ENCODE assay signal across 12 cellular contexts in the genomic region with DNA sequence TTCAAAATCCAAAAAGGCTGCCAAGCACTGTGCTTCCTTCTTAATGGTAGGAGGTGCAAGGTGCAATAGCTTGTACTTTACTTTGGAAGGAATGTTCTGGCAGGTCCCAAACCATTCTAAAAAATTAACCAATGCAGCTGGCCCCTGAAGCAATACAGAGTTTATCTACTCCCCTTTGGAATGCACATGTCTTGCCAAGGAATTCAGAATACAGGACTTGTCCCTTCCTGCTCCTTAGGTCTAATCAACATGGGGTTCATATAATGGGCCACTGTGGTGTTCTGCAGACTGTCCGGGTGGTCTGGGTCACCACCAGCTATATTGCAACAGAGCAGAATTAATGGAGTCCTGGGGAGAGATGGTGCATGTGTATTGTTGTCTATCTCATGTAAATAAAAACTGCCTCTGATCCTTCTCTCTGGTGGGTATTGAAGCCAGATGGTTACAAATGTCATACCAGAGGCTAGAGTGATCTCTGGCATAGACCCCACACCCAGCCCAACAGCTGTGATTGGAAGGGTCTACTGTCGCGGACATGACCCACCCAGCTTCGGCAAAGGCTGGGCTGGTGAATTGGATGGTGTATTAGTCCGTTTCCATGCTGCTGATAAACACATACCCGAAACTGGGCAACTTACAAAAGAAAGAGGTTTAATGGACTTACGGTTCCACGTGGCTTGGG.
DNase-seq lines count a peak whose midpoint lies in the region; ATAC-seq and TF ChIP-seq lines count a peak whose summit lies in the region.
"Had no signal": no experiment of that assay in that cellular context is flagged by ENCODE, and none has a peak within 500 bp of the region (broad histone marks: within the 10 kb centered on the region; RNA-seq: fewer than 3 reads in every experiment).

No MANE protein-coding gene starts in this region.

- no peak overlapping the region for H2AK5ac ChIP-seq in mesenchymal stem cell (ENCODE audit: low read length, severe bottlenecking)

- ATAC-seq in right lobe of liver = peak; percentile 59 to 89 (median 60)
- ATAC-seq: activated T-cell treated with anti-CD3 and anti-CD28 coated beads, Interleukin-2, amount 50 U/mL, for 72 hours had no signal

- H2BK15ac ChIP-seq in mesenchymal stem cell (ENCODE audit: low read depth, poor library complexity, severe bottlenecking) = no peak overlapping the region

- H2BK12ac ChIP-seq in mesenchymal stem cell (ENCODE audit: low read length in 2 of 2) = no peak overlapping the region

- intact Hi-C loops in right lobe of liver (cut with DNase I) = no loop called here

- DNase-seq in AG08396 (ENCODE audit: low spot score) (peak; percentile 64), RPMI7951 (ENCODE audit: low read depth) (peak; percentile 75), epithelial cell of esophagus (ENCODE audit: low read depth) (peak; percentile 80), right lobe of liver (no peak), GOT3 (lab: John Stamatoyannopoulos, UW) (no peak), mesenchymal stem cell (no peak), NCI-H1092 treated with DMSO at 0.1 percent for 48 hours (lab: John Stamatoyannopoulos, UW) (no peak), occipital lobe (lab: John Stamatoyannopoulos, UW) (no peak)
- DNase-seq: activated T-cell treated with anti-CD3 and anti-CD28 coated beads, Interleukin-2, amount 50 U/mL, for 72 hours; BE2C; stimulated activated CD4-positive, alpha-beta T cell treated with anti-CD3 and anti-CD28 coated beads, Interleukin-15, amount 100 ng/mL, for 24 hours; stimulated activated CD8-positive, alpha-beta memory T cell treated with anti-CD3 and anti-CD28 coated beads, Interleukin-4, amount 100 ng/mL, for 48 hours had no signal

- no peak overlapping the region for H3K4me2 ChIP-seq in mesenchymal stem cell (ENCODE audit: low read length, poor library complexity, severe bottlenecking)

- no peak overlapping the region for H3K18ac ChIP-seq in mesenchymal stem cell (ENCODE audit: low read depth in 1 of 2, low read length in 2 of 2)

- H3K27ac ChIP-seq in right lobe of liver (no peak overlapping the region), mesenchymal stem cell (ENCODE audit: low read length, poor library complexity, severe bottlenecking) (no peak overlapping the region)

- no peak overlapping the region for H3K14ac ChIP-seq in mesenchymal stem cell (ENCODE audit: low read length in 2 of 2)

- H3K4me1 ChIP-seq in right lobe of liver (peaks cover 0 to 5% (median 0%) of the 10 kb centered on the region in 4 donors), mesenchymal stem cell (ENCODE audit: control insufficient read depth, insufficient read depth, low read depth, low read length) (peaks cover 7% of the 10 kb centered on the region)
- H3K4me1 ChIP-seq: BE2C had no signal

- 64% methylated on average over 5 of the region's 8 CpGs for WGBS in right lobe of liver (ENCODE audit: insufficient coverage, low coverage, low lambda C conversion rate, missing lambda C conversion rate)
- 86% methylated on average over 8 of the region's 8 CpGs for WGBS in mesenchymal stem cell

- H3K4me3 ChIP-seq in epithelial cell of esophagus (ENCODE audit: low read length) (no peak overlapping the region), right lobe of liver (no peak overlapping the region), mesenchymal stem cell (ENCODE audit: insufficient read depth in 1 of 2, low read depth in 1 of 2, low read length in 2 of 2) (no peak overlapping the region)

- H4K8ac ChIP-seq in mesenchymal stem cell (ENCODE audit: low read length) = no peak overlapping the region

- no peak overlapping the region for H2AFZ ChIP-seq in mesenchymal stem cell (ENCODE audit: low read depth, low read length)

- H3K9me3 ChIP-seq in right lobe of liver (no peaks in the 10 kb centered on the region), mesenchymal stem cell (ENCODE audit: control insufficient read depth, low read length) (no peaks in the 10 kb centered on the region)
- H3K9me3 ChIP-seq: BE2C had no signal

- no peak overlapping the region for H3K4ac ChIP-seq in mesenchymal stem cell (ENCODE audit: low read depth in 1 of 2, low read length in 2 of 2)

- TF ChIP-seq POLR2A in right lobe of liver (IDR thresholded peaks at IDR 0.05) = no peak

- H3K27me3 ChIP-seq in right lobe of liver (no peaks in the 10 kb centered on the region), mesenchymal stem cell (ENCODE audit: control insufficient read depth in 1 of 2, insufficient read depth in 1 of 2, low read length in 2 of 2) (peaks cover 0 to 20% of the 10 kb centered on the region in 2 experiments)
- H3K27me3 ChIP-seq: BE2C had no signal

- H3K23ac ChIP-seq in mesenchymal stem cell (ENCODE audit: low read length in 2 of 2) = no peak overlapping the region

- no peak overlapping the region for H2BK120ac ChIP-seq in mesenchymal stem cell (ENCODE audit: low read depth, low read length)

- no peaks in the 10 kb centered on the region for H3K79me1 ChIP-seq in mesenchymal stem cell (replicated peaks; ENCODE audit: low read length, poor library complexity, severe bottlenecking)

- H3K9ac ChIP-seq in mesenchymal stem cell (ENCODE audit: low read length) = no peak overlapping the region

- H4K91ac ChIP-seq in mesenchymal stem cell (ENCODE audit: low read length) = no peak overlapping the region

- no peak for TF ChIP-seq CTCF in epithelial cell of esophagus (IDR thresholded peaks at IDR 0.05; ENCODE audit: insufficient read depth, low read depth, low read length, missing control alignments)
- no peak for TF ChIP-seq CTCF in right lobe of liver (IDR thresholded peaks at IDR 0.05)

- no peak overlapping the region for H2BK5ac ChIP-seq in mesenchymal stem cell (ENCODE audit: low read depth, low read length, poor library complexity, severe bottlenecking)

- no peaks in the 10 kb centered on the region for H3K36me3 ChIP-seq in right lobe of liver
- no peaks in the 10 kb centered on the region for H3K36me3 ChIP-seq in mesenchymal stem cell (ENCODE audit: control insufficient read depth in 1 of 2, insufficient read depth in 2 of 2, low read depth in 1 of 2, low read length in 2 of 2)
- H3K36me3 ChIP-seq: BE2C had no signal

Comparison
In these comparisons a context has a peak if more than half of its experiments do, and no peak if none do; other contexts are left out.
1. DNase-seq: peak in AG08396 (single experiment), RPMI7951 (single experiment) and epithelial cell of esophagus (single experiment); none in right lobe of liver (0 of 3), GOT3 (single experiment), mesenchymal stem cell (single experiment), NCI-H1092 treated with DMSO at 0.1 percent for 48 hours (single experiment) and occipital lobe (single experiment).